In the genomic region with DNA sequence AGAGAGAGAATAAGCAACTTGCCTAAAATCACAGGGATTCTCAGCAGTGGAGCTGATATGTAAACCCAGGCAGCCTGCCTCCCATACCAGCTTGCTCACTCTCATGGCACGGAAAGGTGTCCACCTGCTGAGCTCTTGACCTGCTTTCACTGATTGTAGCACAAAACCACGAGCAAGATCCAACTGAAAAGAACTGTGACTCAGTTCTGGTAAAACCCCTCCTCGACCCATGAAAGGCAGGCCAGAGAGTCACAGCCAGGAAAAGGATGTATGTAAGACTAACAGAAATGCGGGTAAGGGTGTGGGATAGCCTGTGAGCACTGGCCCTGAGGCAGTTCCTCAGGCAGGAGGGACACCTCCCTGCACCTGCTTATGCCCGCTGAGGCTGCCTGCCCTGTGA, we compare ENCODE assay signal across 25 cellular contexts.
"Had no signal": no experiment of that assay in that cellular context is flagged by ENCODE, and none has a peak within 500 bp of the region (broad histone marks: within the 10 kb centered on the region; RNA-seq: fewer than 3 reads in every experiment).

No MANE protein-coding gene starts in this region.

- ATAC-seq: left colon; left lung; lower lobe of right lung; natural killer cell; right lobe of liver; stimulated activated memory B cell treated with anti-CD40 and anti-IgM and Interleukin-4, amounts not matched to agents 10 μg/mL and 1 μg/mL and 100 μg/mL, for 72 hours; stimulated activated naive CD8-positive, alpha-beta T cell treated with anti-CD3 and anti-CD28 coated beads, Interleukin-15, amount 100 ng/mL, for 72 hours; upper lobe of right lung had no signal

- H3K27me3 ChIP-seq: left lung, ovary, right atrium auricular region, right lobe of liver, transverse colon, upper lobe of right lung, uterus had no signal

- H3K9me3 ChIP-seq: left lung, lower lobe of right lung, ovary, right atrium auricular region, right lobe of liver, transverse colon, upper lobe of right lung, uterus had no signal

- H3K4me3 ChIP-seq: left lung, lower lobe of right lung, ovary, right atrium auricular region, right lobe of liver, smooth muscle cell, transverse colon, upper lobe of right lung, uterus had no signal

- H3K36me3 ChIP-seq: left lung, lower lobe of right lung, ovary, right atrium auricular region, right lobe of liver, transverse colon, upper lobe of right lung, uterus had no signal

- DNase-seq: hypothalamus; immature natural killer cell; kidney; left colon; left lung; lower lobe of right lung; mesendoderm; naive B cell; natural killer cell; nephron progenitor cell; ovary; right lobe of liver; stimulated activated CD4-positive, alpha-beta T cell treated with anti-CD3 and anti-CD28 coated beads, Interleukin-1b, Interleukin-23, amount 100 ng/mL, for 48 hours; stimulated activated CD4-positive, alpha-beta T cell treated with anti-CD3 and anti-CD28 coated beads, Interleukin-2, amount 100 ng/mL, for 48 hours; stimulated activated CD4-positive, alpha-beta T cell treated with anti-CD3 and anti-CD28 coated beads, Interleukin-4, amount 100 ng/mL, for 4 hours; stimulated activated CD8-positive, alpha-beta memory T cell treated with anti-CD3 and anti-CD28 coated beads, Interleukin-4, amount 100 ng/mL, for 48 hours; stimulated activated naive CD4-positive, alpha-beta T cell treated with Interleukin-2 at 50 U/mL for 16 hours; stimulated activated naive CD8-positive, alpha-beta T cell treated with anti-CD3 and anti-CD28 coated beads, Interleukin-15, amount 100 ng/mL, for 72 hours; substantia nigra; transverse colon; upper lobe of right lung; uterus had no signal

- H3K27ac ChIP-seq: left lung, lower lobe of right lung, ovary, right atrium auricular region, right lobe of liver, transverse colon, upper lobe of right lung, uterus had no signal

- H3K4me2 ChIP-seq: smooth muscle cell had no signal

- H3K4me1 ChIP-seq: left lung, lower lobe of right lung, right atrium auricular region, right lobe of liver, transverse colon, upper lobe of right lung, uterus had no signal
